ENCODE assay signal across 12 cellular contexts in genomic region chr9:89434636-89435314, GRCh38.
DNase-seq lines count a peak whose midpoint lies in the region; ATAC-seq and TF ChIP-seq lines count a peak whose summit lies in the region.
"Had no signal": no experiment of that assay in that cellular context is flagged by ENCODE, and none has a peak within 500 bp of the region (broad histone marks: within the 10 kb centered on the region; RNA-seq: fewer than 3 reads in every experiment).

No MANE protein-coding gene starts in this region.

- peaks cover 48% of the 10 kb centered on the region for H3K4me1 Mint-ChIP-seq in activated CD4-positive, alpha-beta T cell treated with anti-CD3 and anti-CD28 coated beads, Interleukin-2, amount 10 ng/mL, durations not matched to agents 24 days and 14 days
- peaks cover 85% of the 10 kb centered on the region for H3K4me1 Mint-ChIP-seq in activated CD8-positive, alpha-beta T cell treated with anti-CD3 and anti-CD28 coated beads for 36 hours (ENCODE audit: low read depth)
- peaks cover 98% of the 10 kb centered on the region for H3K4me1 Mint-ChIP-seq in stimulated activated naive CD8-positive, alpha-beta T cell treated with anti-CD3 and anti-CD28 coated beads, Interleukin-15, amount 100 ng/mL, for 72 hours
- H3K4me1 Mint-ChIP-seq in nephron progenitor cell, result peaks cover 62% of the 10 kb centered on the region

- peaks cover 32 to 95% (median 37%) of the 10 kb centered on the region in 3 donors for H3K4me1 ChIP-seq in esophagus squamous epithelium

- H3K27ac Mint-ChIP-seq in activated CD4-positive, alpha-beta T cell treated with anti-CD3 and anti-CD28 coated beads, Interleukin-2, amount 10 ng/mL, durations not matched to agents 24 days and 14 days, result peak overlapping the region; percentile 75
- peak overlapping the region; percentile 53 for H3K27ac Mint-ChIP-seq in activated CD8-positive, alpha-beta T cell treated with anti-CD3 and anti-CD28 coated beads for 36 hours
- peak overlapping the region; percentile 42 to 68 for H3K27ac Mint-ChIP-seq in stimulated activated naive CD8-positive, alpha-beta T cell treated with anti-CD3 and anti-CD28 coated beads, Interleukin-15, amount 100 ng/mL, for 72 hours
- no peak overlapping the region for H3K27ac Mint-ChIP-seq in nephron progenitor cell

- DNase-seq in activated CD4-positive, alpha-beta T cell treated with anti-CD3 and anti-CD28 coated beads, Interleukin-2, amount 10 ng/mL, durations not matched to agents 24 days and 14 days, result no peak
- DNase-seq in activated CD4-positive, alpha-beta T cell treated with anti-CD3 and anti-CD28 coated beads, Interleukin-2, amount 50 U/mL, for 48 hours, result no peak
- DNase-seq in activated CD8-positive, alpha-beta T cell treated with anti-CD3 and anti-CD28 coated beads for 36 hours, result no peak
- DNase-seq in esophagus squamous epithelium (lab: John Stamatoyannopoulos, UW) (no peak), nephron progenitor cell (no peak), Right ventricle myocardium inferior (ENCODE audit: missing footprints) (no peak)
- no peak for DNase-seq in stimulated activated naive CD8-positive, alpha-beta T cell treated with anti-CD3 and anti-CD28 coated beads, Interleukin-15, amount 100 ng/mL, for 72 hours
- DNase-seq: amniotic stem cell, MG63 had no signal

- CTCF ChIA-PET in activated CD8-positive, alpha-beta T cell treated with anti-CD3 and anti-CD28 coated beads for 36 hours (lab: Charles Lee), result no interaction called here

- H3K36me3 ChIP-seq in esophagus squamous epithelium, result no peaks in the 10 kb centered on the region
- H3K36me3 ChIP-seq: MG63, tibial nerve had no signal

- POLR2A ChIA-PET in activated CD8-positive, alpha-beta T cell treated with anti-CD3 and anti-CD28 coated beads for 36 hours (lab: Charles Lee), result interaction anchor here (1.9 to 2.7 kb wide), 2 partner anchors 10 to 23 kb away, joined by 6 to 15 read pairs; no protein-coding TSS in a partner anchor

- H3K36me3 Mint-ChIP-seq in activated CD4-positive, alpha-beta T cell treated with anti-CD3 and anti-CD28 coated beads, Interleukin-2, amount 10 ng/mL, durations not matched to agents 24 days and 14 days (ENCODE audit: low read depth), result peaks cover 25% of the 10 kb centered on the region
- peaks cover 56% of the 10 kb centered on the region for H3K36me3 Mint-ChIP-seq in activated CD8-positive, alpha-beta T cell treated with anti-CD3 and anti-CD28 coated beads for 36 hours (ENCODE audit: low read depth)
- H3K36me3 Mint-ChIP-seq in nephron progenitor cell (ENCODE audit: low read depth), result no peaks in the 10 kb centered on the region

- no peaks in the 10 kb centered on the region for H3K9me3 ChIP-seq in esophagus squamous epithelium
- H3K9me3 ChIP-seq: A549, MG63, tibial nerve had no signal

- no peaks in the 10 kb centered on the region for H3K9me3 Mint-ChIP-seq in activated CD4-positive, alpha-beta T cell treated with anti-CD3 and anti-CD28 coated beads, Interleukin-2, amount 10 ng/mL, durations not matched to agents 24 days and 14 days
- H3K9me3 Mint-ChIP-seq in activated CD8-positive, alpha-beta T cell treated with anti-CD3 and anti-CD28 coated beads for 36 hours, result no peaks in the 10 kb centered on the region
- no peaks in the 10 kb centered on the region for H3K9me3 Mint-ChIP-seq in stimulated activated naive CD8-positive, alpha-beta T cell treated with anti-CD3 and anti-CD28 coated beads, Interleukin-15, amount 100 ng/mL, for 72 hours
- no peaks in the 10 kb centered on the region for H3K9me3 Mint-ChIP-seq in nephron progenitor cell

- no peaks in the 10 kb centered on the region for H3K27me3 ChIP-seq in esophagus squamous epithelium
- H3K27me3 ChIP-seq: MG63, tibial nerve had no signal

- H3K27me3 Mint-ChIP-seq in activated CD4-positive, alpha-beta T cell treated with anti-CD3 and anti-CD28 coated beads, Interleukin-2, amount 10 ng/mL, durations not matched to agents 24 days and 14 days, result no peaks in the 10 kb centered on the region
- H3K27me3 Mint-ChIP-seq in activated CD8-positive, alpha-beta T cell treated with anti-CD3 and anti-CD28 coated beads for 36 hours, result no peaks in the 10 kb centered on the region
- no peaks in the 10 kb centered on the region for H3K27me3 Mint-ChIP-seq in stimulated activated naive CD8-positive, alpha-beta T cell treated with anti-CD3 and anti-CD28 coated beads, Interleukin-15, amount 100 ng/mL, for 72 hours
- no peaks in the 10 kb centered on the region for H3K27me3 Mint-ChIP-seq in nephron progenitor cell (ENCODE audit: low read depth, poor library complexity)

- peak overlapping the region; percentile 73 to 88 (median 78) for H3K27ac ChIP-seq in esophagus squamous epithelium
- H3K27ac ChIP-seq: A549 had no signal

- H3K4me3 ChIP-seq in esophagus squamous epithelium, result no peak overlapping the region
- H3K4me3 ChIP-seq: A549, MG63, tibial nerve had no signal

- intact Hi-C loops in activated CD4-positive, alpha-beta T cell treated with anti-CD3 and anti-CD28 coated beads, Interleukin-2, amount 10 ng/mL, durations not matched to agents 24 days and 14 days (cut with micrococcal nuclease), result no loop called here
- intact Hi-C loops in activated CD8-positive, alpha-beta T cell treated with anti-CD3 and anti-CD28 coated beads for 36 hours (cut with micrococcal nuclease), result no loop called here
- intact Hi-C loops in esophagus squamous epithelium (cut with DNase I) (no loop called here), Right ventricle myocardium inferior (cut with DNase I) (no loop called here)

- ATAC-seq in activated CD8-positive, alpha-beta T cell treated with anti-CD3 and anti-CD28 coated beads for 36 hours, result no peak
- ATAC-seq in stimulated activated naive CD8-positive, alpha-beta T cell treated with anti-CD3 and anti-CD28 coated beads, Interleukin-15, amount 100 ng/mL, for 72 hours, result no peak
- ATAC-seq in HG02623 (IDR thresholded peaks at IDR 0.05; ENCODE audit: unreplicated experiment), result no peak
- ATAC-seq in Right ventricle myocardium inferior, result no peak

- H3K4me3 Mint-ChIP-seq in activated CD4-positive, alpha-beta T cell treated with anti-CD3 and anti-CD28 coated beads, Interleukin-2, amount 10 ng/mL, durations not matched to agents 24 days and 14 days, result no peak overlapping the region
- no peak overlapping the region for H3K4me3 Mint-ChIP-seq in activated CD8-positive, alpha-beta T cell treated with anti-CD3 and anti-CD28 coated beads for 36 hours
- no peak overlapping the region for H3K4me3 Mint-ChIP-seq in stimulated activated naive CD8-positive, alpha-beta T cell treated with anti-CD3 and anti-CD28 coated beads, Interleukin-15, amount 100 ng/mL, for 72 hours
- H3K4me3 Mint-ChIP-seq in nephron progenitor cell, result no peak overlapping the region

- no peak for TF ChIP-seq CTCF in activated CD8-positive, alpha-beta T cell treated with anti-CD3 and anti-CD28 coated beads for 36 hours (IDR thresholded peaks at IDR 0.05)
- no peak for TF ChIP-seq CTCF in esophagus squamous epithelium (IDR thresholded peaks at IDR 0.05)
- no peak for TF ChIP-seq CTCF in nephron progenitor cell (IDR thresholded peaks at IDR 0.05)

- 90 to 92% methylated on average over 3 of the region's 3 CpGs for WGBS in esophagus squamous epithelium, 2 donors

- TF ChIP-seq POLR2A in esophagus squamous epithelium (IDR thresholded peaks at IDR 0.05), result no peak
